ENCODE assay signal across 8 cellular contexts in genomic region chr21:46368533-46369285, GRCh38. TPM values are rescaled to one million over a fixed set of nuclear protein-coding genes. Genes with fewer than 3 reads are reported as not detected.
A peak's percentile ranks its signal among the peaks of the same experiment; 100 is the strongest.
DNase-seq lines count a peak whose midpoint lies in the region; ATAC-seq and FAIRE-seq lines count a peak whose summit lies in the region.

No MANE protein-coding gene starts in this region.

- peak; percentile 65 for DNase-seq in GM19240 (ENCODE audit: insufficient read length, low spot score)
- DNase-seq in activated naive CD4-positive, alpha-beta T cell treated with anti-CD3 and anti-CD28 coated beads for 36 hours, result peak; percentile 75
- DNase-seq in stimulated activated CD8-positive, alpha-beta memory T cell treated with anti-CD3 and anti-CD28 coated beads, Interleukin-4, amount 100 ng/mL, for 4 hours (ENCODE audit: low read depth in 2 of 2, low spot score in 1 of 2), result peak; percentile 5 to 10
- DNase-seq in H4 (ENCODE audit: low spot score), result no peak
- DNase-seq in RPMI8226, result no peak
- no peak for DNase-seq in urothelium cell line (ENCODE audit: low spot score)
- no peak for DNase-seq in NCI-H2227 (lab: John Stamatoyannopoulos, UW; ENCODE audit: unreplicated experiment)

- peak overlapping the region; percentile 38 for H3K4me3 Mint-ChIP-seq in activated naive CD4-positive, alpha-beta T cell treated with anti-CD3 and anti-CD28 coated beads for 36 hours

- H3K27me3 Mint-ChIP-seq in activated naive CD4-positive, alpha-beta T cell treated with anti-CD3 and anti-CD28 coated beads for 36 hours (ENCODE audit: low read depth), result no peaks in the 10 kb centered on the region

- intact Hi-C loops in activated naive CD4-positive, alpha-beta T cell treated with anti-CD3 and anti-CD28 coated beads for 36 hours (cut with micrococcal nuclease), result loop anchor here (2.0 kb wide), 2 partner anchors 46 to 56 kb away; partner anchors contain the start of gene C21orf58

- CTCF ChIA-PET in activated naive CD4-positive, alpha-beta T cell treated with anti-CD3 and anti-CD28 coated beads for 36 hours (lab: Charles Lee), result interaction anchor here (0.7 to 1.1 kb wide), 2 partner anchors 43 to 126 kb away, joined by 3 read pairs; no protein-coding TSS in a partner anchor

- no peak for FAIRE-seq in urothelium cell line (lab: Jason Lieb, UNC)

- H3K4me1 Mint-ChIP-seq in activated naive CD4-positive, alpha-beta T cell treated with anti-CD3 and anti-CD28 coated beads for 36 hours (ENCODE audit: low read depth), result peaks cover 20% of the 10 kb centered on the region

- ATAC-seq in HG03439 (IDR thresholded peaks at IDR 0.05; ENCODE audit: unreplicated experiment), result peak; percentile 60

- H3K27ac Mint-ChIP-seq in activated naive CD4-positive, alpha-beta T cell treated with anti-CD3 and anti-CD28 coated beads for 36 hours, result peak overlapping the region; percentile 65

- peaks cover 18% of the 10 kb centered on the region for H3K36me3 Mint-ChIP-seq in activated naive CD4-positive, alpha-beta T cell treated with anti-CD3 and anti-CD28 coated beads for 36 hours (ENCODE audit: low read depth)

- H3K9me3 Mint-ChIP-seq in activated naive CD4-positive, alpha-beta T cell treated with anti-CD3 and anti-CD28 coated beads for 36 hours, result no peaks in the 10 kb centered on the region

RNA-seq across cellular contexts. Expression of gene PCNT, which starts 44.8 kb away (rescaled TPM):
- total RNA-seq in activated naive CD4-positive, alpha-beta T cell treated with anti-CD3 and anti-CD28 coated beads for 36 hours, result 10 to 100 TPM; 42.1 to 42.7 TPM
- total RNA-seq in H4 (2014; rRNA removed; shearing (Covaris generic)), result 5.2 and 8.1 TPM in 2 replicates

RNA-seq across cellular contexts. Expression of gene C21orf58, which starts 45.0 kb away (rescaled TPM):
- total RNA-seq in activated naive CD4-positive, alpha-beta T cell treated with anti-CD3 and anti-CD28 coated beads for 36 hours, result 10 to 100 TPM; 23.9 to 24.2 TPM
- 7.7 and 11.9 TPM in 2 replicates for total RNA-seq in H4 (2014; rRNA removed; shearing (Covaris generic))

Comparison
In these comparisons a context has a peak if more than half of its experiments do, and no peak if none do; other contexts are left out.
1. DNase-seq: peak in GM19240 (single experiment), activated naive CD4-positive, alpha-beta T cell treated with anti-CD3 and anti-CD28 coated beads for 36 hours (single experiment) and stimulated activated CD8-positive, alpha-beta memory T cell treated with anti-CD3 and anti-CD28 coated beads, Interleukin-4, amount 100 ng/mL, for 4 hours (2 of 2); none in H4 (single experiment), RPMI8226 (single experiment), urothelium cell line (single experiment) and NCI-H2227 (single experiment).